ENCODE assay signal across 1 cellular context in the genomic region with DNA sequence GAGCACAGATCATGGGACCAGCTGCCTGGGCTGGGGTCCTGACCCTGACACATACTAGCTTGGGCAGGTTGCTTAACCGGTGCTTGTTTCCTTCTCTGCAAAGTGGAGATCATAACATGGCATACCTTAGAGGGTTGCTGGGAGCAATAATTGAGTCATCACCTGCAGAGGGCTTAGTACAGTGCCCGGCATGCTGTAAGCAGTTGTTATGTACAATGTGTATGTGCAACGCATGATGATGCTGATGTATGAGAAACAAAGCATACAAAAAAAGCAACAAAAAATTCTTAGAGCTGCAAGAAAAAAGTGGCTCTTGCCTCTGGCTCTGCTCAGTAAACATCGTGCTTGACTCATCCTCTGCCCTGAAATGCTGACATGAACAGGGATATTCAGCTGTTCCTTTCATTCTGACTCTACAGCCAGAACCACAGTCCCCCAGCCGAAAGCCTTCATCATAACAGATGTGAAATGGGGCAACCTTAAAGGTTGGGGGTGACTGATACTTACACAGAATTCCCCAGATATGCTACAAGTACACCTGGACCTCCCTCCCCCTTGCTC.
TF ChIP-seq lines count a peak whose summit lies in the region.

No MANE protein-coding gene starts in this region.

TF ChIP-seq in GM12878, 131 proteins besides CTCF, POLR2A, EP300 and RAD21 (continued from another document):
- TF ChIP-seq USF1 (IDR thresholded peaks at IDR 0.05; ENCODE audit: borderline replicate concordance, extremely low read length, insufficient read depth, low read depth, low read length): no peak
- TF ChIP-seq PAX8 (IDR thresholded peaks at IDR 0.05): no peak
- TF ChIP-seq, protein P1, sequence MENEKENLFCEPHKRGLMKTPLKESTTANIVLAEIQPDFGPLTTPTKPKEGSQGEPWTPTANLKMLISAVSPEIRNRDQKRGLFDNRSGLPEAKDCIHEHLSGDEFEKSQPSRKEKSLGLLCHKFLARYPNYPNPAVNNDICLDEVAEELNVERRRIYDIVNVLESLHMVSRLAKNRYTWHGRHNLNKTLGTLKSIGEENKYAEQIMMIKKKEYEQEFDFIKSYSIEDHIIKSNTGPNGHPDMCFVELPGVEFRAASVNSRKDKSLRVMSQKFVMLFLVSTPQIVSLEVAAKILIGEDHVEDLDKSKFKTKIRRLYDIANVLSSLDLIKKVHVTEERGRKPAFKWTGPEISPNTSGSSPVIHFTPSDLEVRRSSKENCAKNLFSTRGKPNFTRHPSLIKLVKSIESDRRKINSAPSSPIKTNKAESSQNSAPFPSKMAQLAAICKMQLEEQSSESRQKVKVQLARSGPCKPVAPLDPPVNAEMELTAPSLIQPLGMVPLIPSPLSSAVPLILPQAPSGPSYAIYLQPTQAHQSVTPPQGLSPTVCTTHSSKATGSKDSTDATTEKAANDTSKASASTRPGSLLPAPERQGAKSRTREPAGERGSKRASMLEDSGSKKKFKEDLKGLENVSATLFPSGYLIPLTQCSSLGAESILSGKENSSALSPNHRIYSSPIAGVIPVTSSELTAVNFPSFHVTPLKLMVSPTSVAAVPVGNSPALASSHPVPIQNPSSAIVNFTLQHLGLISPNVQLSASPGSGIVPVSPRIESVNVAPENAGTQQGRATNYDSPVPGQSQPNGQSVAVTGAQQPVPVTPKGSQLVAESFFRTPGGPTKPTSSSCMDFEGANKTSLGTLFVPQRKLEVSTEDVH (IDR thresholded peaks at IDR 0.05; ENCODE audit: low read depth, partially characterized antibody): no peak
- peak; percentile 94 for TF ChIP-seq JUNB (IDR thresholded peaks at IDR 0.05)
- no peak for TF ChIP-seq BRCA1 (IDR thresholded peaks at IDR 0.05; ENCODE audit: low read depth, low read length)
- 0 out of 2 replicates have a peak, but pooled peaks have one; percentile 31 for TF ChIP-seq CREB1 (IDR thresholded peaks at IDR 0.05; ENCODE audit: low read depth)
- TF ChIP-seq GATAD2B (conservative IDR thresholded peaks at IDR 0.05; ENCODE audit: low read depth): no peak
- TF ChIP-seq MAX (IDR thresholded peaks at IDR 0.05; ENCODE audit: low read depth, low read length): no peak
- TF ChIP-seq HDGF (IDR thresholded peaks at IDR 0.05): no peak
- TF ChIP-seq HDAC2 (IDR thresholded peaks at IDR 0.05): no peak
- TF ChIP-seq MXI1 (IDR thresholded peaks at IDR 0.05; ENCODE audit: low read depth, low read length): no peak
- no peak for TF ChIP-seq NR2F1 (conservative IDR thresholded peaks at IDR 0.05)
TF ChIP-seq in GM12878: peak in this region for 25.
